ENCODE assay signal across 8 cellular contexts in the genomic region with DNA sequence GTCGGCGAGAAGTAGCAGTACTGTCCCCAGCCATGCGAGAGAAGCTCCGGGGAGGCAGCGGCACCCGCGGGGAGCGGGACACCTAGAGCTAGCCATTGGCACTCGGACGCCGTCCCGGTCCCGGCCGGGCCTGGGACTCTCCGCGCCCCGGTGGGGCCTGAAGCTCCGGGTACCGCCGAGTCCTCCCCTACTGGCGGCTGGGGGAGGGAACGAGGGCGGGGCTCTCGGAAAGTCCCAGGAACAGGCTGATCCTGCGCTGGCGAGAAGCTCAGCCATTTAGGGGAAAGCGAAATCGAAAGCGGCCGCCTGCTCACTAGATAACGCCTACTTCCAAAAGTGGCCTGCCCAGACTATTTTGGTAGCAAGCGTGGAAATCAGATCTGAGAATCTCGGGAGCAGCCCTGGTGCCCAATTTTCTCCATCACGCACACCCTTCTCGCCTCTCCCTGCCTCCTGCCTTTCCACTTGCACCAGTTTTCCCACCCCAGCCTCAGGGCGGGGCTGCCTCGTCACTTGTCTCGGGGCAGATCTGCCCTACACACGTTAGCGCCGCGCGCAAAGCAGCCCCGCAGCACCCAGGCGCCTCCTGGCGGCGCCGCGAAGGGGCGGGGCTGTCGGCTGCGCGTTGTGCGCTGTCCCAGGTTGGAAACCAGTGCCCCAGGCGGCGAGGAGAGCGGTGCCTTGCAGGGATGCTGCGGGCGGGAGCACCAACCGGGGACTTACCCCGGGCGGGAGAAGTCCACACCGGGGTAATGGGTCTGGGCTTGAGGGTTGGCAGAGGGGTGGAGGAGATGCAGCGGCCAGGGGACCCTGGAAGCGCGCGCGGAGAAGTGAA. TPM values are rescaled to one million over a fixed set of nuclear protein-coding genes. Genes with fewer than 3 reads are reported as not detected.
DNase-seq lines count a peak whose midpoint lies in the region; ATAC-seq and TF ChIP-seq lines count a peak whose summit lies in the region.

A gene (plus strand): TSS at position 652 of the 835 bp plus-strand sequence. CDS start 38 bp downstream, at position 690.
A gene with protein sequence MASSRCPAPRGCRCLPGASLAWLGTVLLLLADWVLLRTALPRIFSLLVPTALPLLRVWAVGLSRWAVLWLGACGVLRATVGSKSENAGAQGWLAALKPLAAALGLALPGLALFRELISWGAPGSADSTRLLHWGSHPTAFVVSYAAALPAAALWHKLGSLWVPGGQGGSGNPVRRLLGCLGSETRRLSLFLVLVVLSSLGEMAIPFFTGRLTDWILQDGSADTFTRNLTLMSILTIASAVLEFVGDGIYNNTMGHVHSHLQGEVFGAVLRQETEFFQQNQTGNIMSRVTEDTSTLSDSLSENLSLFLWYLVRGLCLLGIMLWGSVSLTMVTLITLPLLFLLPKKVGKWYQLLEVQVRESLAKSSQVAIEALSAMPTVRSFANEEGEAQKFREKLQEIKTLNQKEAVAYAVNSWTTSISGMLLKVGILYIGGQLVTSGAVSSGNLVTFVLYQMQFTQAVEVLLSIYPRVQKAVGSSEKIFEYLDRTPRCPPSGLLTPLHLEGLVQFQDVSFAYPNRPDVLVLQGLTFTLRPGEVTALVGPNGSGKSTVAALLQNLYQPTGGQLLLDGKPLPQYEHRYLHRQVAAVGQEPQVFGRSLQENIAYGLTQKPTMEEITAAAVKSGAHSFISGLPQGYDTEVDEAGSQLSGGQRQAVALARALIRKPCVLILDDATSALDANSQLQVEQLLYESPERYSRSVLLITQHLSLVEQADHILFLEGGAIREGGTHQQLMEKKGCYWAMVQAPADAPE (minus strand): TSS at position 164 of the 835 bp plus-strand sequence. CDS start 68 bp downstream, at position 96.

- H3K4me3 ChIP-seq in right atrium auricular region (peak within 1 kb of the TSS; percentile 58 to 97), uterus (peak within 1 kb of the TSS; percentile 61 to 87)

- TF ChIP-seq CTCF in GM13976 (IDR thresholded peaks at IDR 0.05; ENCODE audit: borderline replicate concordance, control extremely low read depth, extremely low read depth, insufficient read depth, missing control alignments) (peak; percentile 89), right atrium auricular region (IDR thresholded peaks at IDR 0.05) (peak; percentile 76 to 91), uterus (IDR thresholded peaks at IDR 0.05) (peak; percentile 88 to 95 (median 92))

- peak; percentile 69 for ATAC-seq in HG02763 (IDR thresholded peaks at IDR 0.05; ENCODE audit: unreplicated experiment)

- TF ChIP-seq POLR2A in uterus (IDR thresholded peaks at IDR 0.05) = peak; percentile 94

- DNase-seq in GM13976 (ENCODE audit: low spot score) = peak; percentile 94
- DNase-seq in NCI-H1436 (lab: John Stamatoyannopoulos, UW) = peak; percentile 88
- peak; percentile 63 to 98 (median 93) for DNase-seq in anterior cingulate cortex (lab: John Stamatoyannopoulos, UW)
- DNase-seq in right atrium auricular region (ENCODE audit: low spot score) = peak; percentile 94
- peak; percentile 95 for DNase-seq in putamen (ENCODE audit: low spot score)
- peak; percentile 95 to 97 for DNase-seq in uterus

- H3K27me3 ChIP-seq in right atrium auricular region (no peaks in the 10 kb centered on the region), uterus (no peaks in the 10 kb centered on the region)

- H3K27ac ChIP-seq in right atrium auricular region (peak within 1 kb of the TSS; percentile 93 to 99), uterus (peak within 1 kb of the TSS; percentile 97 to 99)

- H3K36me3 ChIP-seq in right atrium auricular region (peaks cover 35% of the 10 kb centered on the region), uterus (no peaks in the 10 kb centered on the region)

- H3K4me1 ChIP-seq in right atrium auricular region = peaks cover 0 to 32% of the 10 kb centered on the region in 2 donors
- peaks cover 7 to 9% of the 10 kb centered on the region in 2 donors for H3K4me1 ChIP-seq in uterus

- no peaks in the 10 kb centered on the region for H3K9me3 ChIP-seq in right atrium auricular region
- H3K9me3 ChIP-seq in uterus = no peaks in the 10 kb centered on the region

- in situ Hi-C loops in GM13976 (cut with MboI; ENCODE audit: low sequenced_read_pairs, unreplicated experiment) = no loop called here

- intact Hi-C loops in T-helper 2 cell treated with Interferon-gamma antibody and Interleukin-4, amounts not matched to agents 100 ng/mL and 5 ng/mL, for 36 hours (cut with micrococcal nuclease) = loop anchor here (1.0 to 10.0 kb wide), 7 partner anchors 9 to 656 kb away; a partner anchor contains a TSS
- intact Hi-C loops in uterus (cut with DNase I; ENCODE audit: low total_unique reads) = no loop called here

RNA-seq across cellular contexts. Expression of the first gene that starts in this region (rescaled TPM):
- 413 and 416 TPM in 2 replicates for total RNA-seq in T-helper 2 cell treated with Interferon-gamma antibody and Interleukin-4, amounts not matched to agents 100 ng/mL and 5 ng/mL, for 36 hours
- total RNA-seq in right atrium auricular region (10 to 100 TPM; 10.9 to 17.6 TPM), uterus (10 to 100 TPM; 14.0 to 50.7 (median 38.6) TPM)

RNA-seq across cellular contexts. Expression of the second gene that starts in this region (rescaled TPM):
- 416 and 426 TPM in 2 replicates for total RNA-seq in T-helper 2 cell treated with Interferon-gamma antibody and Interleukin-4, amounts not matched to agents 100 ng/mL and 5 ng/mL, for 36 hours
- total RNA-seq in right atrium auricular region (10 to 100 TPM; 11.9 to 26.5 TPM), uterus (10 to 100 TPM; 18.2 to 62.2 (median 26.5) TPM)

Comparison
In these comparisons a context has a peak if more than half of its experiments do, and no peak if none do; other contexts are left out.
1. Peak in every context shown above with its lines: DNase-seq, ATAC-seq, H3K4me3 ChIP-seq and H3K27ac ChIP-seq.